ENCODE assay signal across 1 cellular context in the genomic region with DNA sequence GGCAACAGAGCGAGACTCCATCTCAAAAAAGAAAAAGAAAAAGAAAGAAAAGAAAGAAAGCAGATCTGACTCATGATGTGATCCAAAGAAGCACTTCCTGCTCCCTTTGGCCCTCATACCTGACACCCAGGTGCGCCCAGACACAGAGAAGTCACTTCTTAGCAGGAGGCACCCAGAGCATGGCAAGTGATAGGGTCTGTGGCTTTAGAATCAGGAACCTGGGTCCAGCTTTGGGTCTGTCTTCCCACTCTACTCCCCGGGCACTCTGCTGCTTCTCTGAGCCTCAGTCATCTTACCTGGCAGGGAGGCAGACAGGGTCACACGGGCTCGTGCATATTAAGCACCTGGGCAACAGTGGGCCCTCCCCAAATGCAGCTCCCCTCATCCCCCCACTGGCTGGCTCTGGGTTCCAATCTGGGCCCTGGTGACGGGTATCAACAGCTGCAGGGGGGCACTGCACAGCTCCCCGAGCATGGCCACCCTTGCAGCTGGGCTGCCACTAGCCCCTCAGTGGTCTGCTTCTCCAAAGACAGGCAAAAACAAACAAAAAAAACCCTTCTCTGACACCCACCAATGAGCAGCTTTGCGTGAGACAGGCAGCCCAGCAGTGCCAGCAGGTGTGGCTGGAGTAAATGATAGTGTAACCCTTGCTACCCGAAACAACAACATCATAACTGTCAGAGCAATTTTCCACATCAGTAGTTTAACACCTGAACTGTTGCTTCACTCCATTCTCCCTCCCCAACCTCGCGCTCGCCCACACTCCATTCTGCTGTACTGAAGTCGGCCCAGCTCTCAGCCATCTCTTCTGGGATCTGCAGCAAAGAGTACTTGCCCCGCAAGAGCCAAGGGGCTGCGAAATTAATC.
TF ChIP-seq lines count a peak whose summit lies in the region.

No MANE protein-coding gene starts in this region.

TF ChIP-seq in GM12878, 131 proteins besides CTCF, POLR2A, EP300 and RAD21 (continued from another document):
- TF ChIP-seq, protein P1, sequence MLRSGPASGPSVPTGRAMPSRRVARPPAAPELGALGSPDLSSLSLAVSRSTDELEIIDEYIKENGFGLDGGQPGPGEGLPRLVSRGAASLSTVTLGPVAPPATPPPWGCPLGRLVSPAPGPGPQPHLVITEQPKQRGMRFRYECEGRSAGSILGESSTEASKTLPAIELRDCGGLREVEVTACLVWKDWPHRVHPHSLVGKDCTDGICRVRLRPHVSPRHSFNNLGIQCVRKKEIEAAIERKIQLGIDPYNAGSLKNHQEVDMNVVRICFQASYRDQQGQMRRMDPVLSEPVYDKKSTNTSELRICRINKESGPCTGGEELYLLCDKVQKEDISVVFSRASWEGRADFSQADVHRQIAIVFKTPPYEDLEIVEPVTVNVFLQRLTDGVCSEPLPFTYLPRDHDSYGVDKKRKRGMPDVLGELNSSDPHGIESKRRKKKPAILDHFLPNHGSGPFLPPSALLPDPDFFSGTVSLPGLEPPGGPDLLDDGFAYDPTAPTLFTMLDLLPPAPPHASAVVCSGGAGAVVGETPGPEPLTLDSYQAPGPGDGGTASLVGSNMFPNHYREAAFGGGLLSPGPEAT (IDR thresholded peaks at IDR 0.05; ENCODE audit: low read depth): peak; percentile 56
- TF ChIP-seq ZNF274 (IDR thresholded peaks at IDR 0.05; ENCODE audit: insufficient read depth, insufficient read length) (no peak), ZNF217 (IDR thresholded peaks at IDR 0.05) (no peak), SRF (IDR thresholded peaks at IDR 0.05; ENCODE audit: low read depth in 2 of 2, low read length in 2 of 2) (no peak), IKZF1 (conservative IDR thresholded peaks at IDR 0.05) (peak; percentile 67), NR2C2 (IDR thresholded peaks at IDR 0.05; ENCODE audit: borderline replicate concordance, control insufficient read depth, insufficient read length, low read depth) (no peak), KLF5 (IDR thresholded peaks at IDR 0.05; ENCODE audit: partially characterized antibody) (no peak), HDAC6 (IDR thresholded peaks at IDR 0.05; ENCODE audit: unreplicated experiment) (no peak), SREBF1 (IDR thresholded peaks at IDR 0.05; ENCODE audit: low read length) (no peak), ASH2L (IDR thresholded peaks at IDR 0.05; ENCODE audit: borderline replicate concordance, low read depth) (no peak), JUND (IDR thresholded peaks at IDR 0.05; ENCODE audit: low read depth, low read length) (0 out of 2 replicates have a peak, but pooled peaks have one; percentile 9), STAT1 (conservative IDR thresholded peaks at IDR 0.05) (no peak), CREB1 (IDR thresholded peaks at IDR 0.05; ENCODE audit: low read depth) (peak; percentile 49; the same call in 1 of the 2 replicates), YBX1 (IDR thresholded peaks at IDR 0.05) (no peak), EED (IDR thresholded peaks at IDR 0.05; ENCODE audit: low read depth) (peak; percentile 23), TCF3 (IDR thresholded peaks at IDR 0.05; ENCODE audit: borderline replicate concordance, insufficient read depth, low read depth, low read length) (peak; percentile 95), ZNF384 (IDR thresholded peaks at IDR 0.05; ENCODE audit: borderline replicate concordance, low read depth, low read length) (peak; percentile 48; the same call in 1 of the 2 replicates), FOXM1 (IDR thresholded peaks at IDR 0.05; ENCODE audit: low read depth, low read length) (peak; percentile 91), ZZZ3 (IDR thresholded peaks at IDR 0.05; ENCODE audit: control insufficient read depth, insufficient read length, low read depth) (no peak), MEF2B (IDR thresholded peaks at IDR 0.05; ENCODE audit: partially characterized antibody, poor library complexity, severe bottlenecking) (peak; percentile 61), CBX3 (IDR thresholded peaks at IDR 0.05; ENCODE audit: borderline replicate concordance, low read depth) (no peak), IRF4 (IDR thresholded peaks at IDR 0.05; ENCODE audit: low read depth, low read length) (no peak), NFIC (IDR thresholded peaks at IDR 0.05; ENCODE audit: low read depth, low read length) (peak; percentile 54; the same call in 1 of the 2 replicates), BRCA1 (IDR thresholded peaks at IDR 0.05; ENCODE audit: low read depth, low read length) (no peak)
- TF ChIP-seq, protein P2, sequence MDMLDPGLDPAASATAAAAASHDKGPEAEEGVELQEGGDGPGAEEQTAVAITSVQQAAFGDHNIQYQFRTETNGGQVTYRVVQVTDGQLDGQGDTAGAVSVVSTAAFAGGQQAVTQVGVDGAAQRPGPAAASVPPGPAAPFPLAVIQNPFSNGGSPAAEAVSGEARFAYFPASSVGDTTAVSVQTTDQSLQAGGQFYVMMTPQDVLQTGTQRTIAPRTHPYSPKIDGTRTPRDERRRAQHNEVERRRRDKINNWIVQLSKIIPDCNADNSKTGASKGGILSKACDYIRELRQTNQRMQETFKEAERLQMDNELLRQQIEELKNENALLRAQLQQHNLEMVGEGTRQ (IDR thresholded peaks at IDR 0.05; ENCODE audit: borderline replicate concordance, low read depth, low read length): no peak
- TF ChIP-seq, protein P3, sequence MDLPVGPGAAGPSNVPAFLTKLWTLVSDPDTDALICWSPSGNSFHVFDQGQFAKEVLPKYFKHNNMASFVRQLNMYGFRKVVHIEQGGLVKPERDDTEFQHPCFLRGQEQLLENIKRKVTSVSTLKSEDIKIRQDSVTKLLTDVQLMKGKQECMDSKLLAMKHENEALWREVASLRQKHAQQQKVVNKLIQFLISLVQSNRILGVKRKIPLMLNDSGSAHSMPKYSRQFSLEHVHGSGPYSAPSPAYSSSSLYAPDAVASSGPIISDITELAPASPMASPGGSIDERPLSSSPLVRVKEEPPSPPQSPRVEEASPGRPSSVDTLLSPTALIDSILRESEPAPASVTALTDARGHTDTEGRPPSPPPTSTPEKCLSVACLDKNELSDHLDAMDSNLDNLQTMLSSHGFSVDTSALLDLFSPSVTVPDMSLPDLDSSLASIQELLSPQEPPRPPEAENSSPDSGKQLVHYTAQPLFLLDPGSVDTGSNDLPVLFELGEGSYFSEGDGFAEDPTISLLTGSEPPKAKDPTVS (IDR thresholded peaks at IDR 0.05; ENCODE audit: low read depth, low read length): no peak
- TF ChIP-seq, protein P4, sequence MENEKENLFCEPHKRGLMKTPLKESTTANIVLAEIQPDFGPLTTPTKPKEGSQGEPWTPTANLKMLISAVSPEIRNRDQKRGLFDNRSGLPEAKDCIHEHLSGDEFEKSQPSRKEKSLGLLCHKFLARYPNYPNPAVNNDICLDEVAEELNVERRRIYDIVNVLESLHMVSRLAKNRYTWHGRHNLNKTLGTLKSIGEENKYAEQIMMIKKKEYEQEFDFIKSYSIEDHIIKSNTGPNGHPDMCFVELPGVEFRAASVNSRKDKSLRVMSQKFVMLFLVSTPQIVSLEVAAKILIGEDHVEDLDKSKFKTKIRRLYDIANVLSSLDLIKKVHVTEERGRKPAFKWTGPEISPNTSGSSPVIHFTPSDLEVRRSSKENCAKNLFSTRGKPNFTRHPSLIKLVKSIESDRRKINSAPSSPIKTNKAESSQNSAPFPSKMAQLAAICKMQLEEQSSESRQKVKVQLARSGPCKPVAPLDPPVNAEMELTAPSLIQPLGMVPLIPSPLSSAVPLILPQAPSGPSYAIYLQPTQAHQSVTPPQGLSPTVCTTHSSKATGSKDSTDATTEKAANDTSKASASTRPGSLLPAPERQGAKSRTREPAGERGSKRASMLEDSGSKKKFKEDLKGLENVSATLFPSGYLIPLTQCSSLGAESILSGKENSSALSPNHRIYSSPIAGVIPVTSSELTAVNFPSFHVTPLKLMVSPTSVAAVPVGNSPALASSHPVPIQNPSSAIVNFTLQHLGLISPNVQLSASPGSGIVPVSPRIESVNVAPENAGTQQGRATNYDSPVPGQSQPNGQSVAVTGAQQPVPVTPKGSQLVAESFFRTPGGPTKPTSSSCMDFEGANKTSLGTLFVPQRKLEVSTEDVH (IDR thresholded peaks at IDR 0.05; ENCODE audit: low read depth, partially characterized antibody): peak; percentile 33
- TF ChIP-seq, protein P5, sequence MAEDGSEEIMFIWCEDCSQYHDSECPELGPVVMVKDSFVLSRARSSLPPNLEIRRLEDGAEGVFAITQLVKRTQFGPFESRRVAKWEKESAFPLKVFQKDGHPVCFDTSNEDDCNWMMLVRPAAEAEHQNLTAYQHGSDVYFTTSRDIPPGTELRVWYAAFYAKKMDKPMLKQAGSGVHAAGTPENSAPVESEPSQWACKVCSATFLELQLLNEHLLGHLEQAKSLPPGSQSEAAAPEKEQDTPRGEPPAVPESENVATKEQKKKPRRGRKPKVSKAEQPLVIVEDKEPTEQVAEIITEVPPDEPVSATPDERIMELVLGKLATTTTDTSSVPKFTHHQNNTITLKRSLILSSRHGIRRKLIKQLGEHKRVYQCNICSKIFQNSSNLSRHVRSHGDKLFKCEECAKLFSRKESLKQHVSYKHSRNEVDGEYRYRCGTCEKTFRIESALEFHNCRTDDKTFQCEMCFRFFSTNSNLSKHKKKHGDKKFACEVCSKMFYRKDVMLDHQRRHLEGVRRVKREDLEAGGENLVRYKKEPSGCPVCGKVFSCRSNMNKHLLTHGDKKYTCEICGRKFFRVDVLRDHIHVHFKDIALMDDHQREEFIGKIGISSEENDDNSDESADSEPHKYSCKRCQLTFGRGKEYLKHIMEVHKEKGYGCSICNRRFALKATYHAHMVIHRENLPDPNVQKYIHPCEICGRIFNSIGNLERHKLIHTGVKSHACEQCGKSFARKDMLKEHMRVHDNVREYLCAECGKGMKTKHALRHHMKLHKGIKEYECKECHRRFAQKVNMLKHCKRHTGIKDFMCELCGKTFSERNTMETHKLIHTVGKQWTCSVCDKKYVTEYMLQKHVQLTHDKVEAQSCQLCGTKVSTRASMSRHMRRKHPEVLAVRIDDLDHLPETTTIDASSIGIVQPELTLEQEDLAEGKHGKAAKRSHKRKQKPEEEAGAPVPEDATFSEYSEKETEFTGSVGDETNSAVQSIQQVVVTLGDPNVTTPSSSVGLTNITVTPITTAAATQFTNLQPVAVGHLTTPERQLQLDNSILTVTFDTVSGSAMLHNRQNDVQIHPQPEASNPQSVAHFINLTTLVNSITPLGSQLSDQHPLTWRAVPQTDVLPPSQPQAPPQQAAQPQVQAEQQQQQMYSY (CRISPR knock-in tag; IDR thresholded peaks at IDR 0.05): no peak
TF ChIP-seq in GM12878: peak in this region for 45.
